8 cellular contexts compared by ENCODE assay signal in the genomic region with DNA sequence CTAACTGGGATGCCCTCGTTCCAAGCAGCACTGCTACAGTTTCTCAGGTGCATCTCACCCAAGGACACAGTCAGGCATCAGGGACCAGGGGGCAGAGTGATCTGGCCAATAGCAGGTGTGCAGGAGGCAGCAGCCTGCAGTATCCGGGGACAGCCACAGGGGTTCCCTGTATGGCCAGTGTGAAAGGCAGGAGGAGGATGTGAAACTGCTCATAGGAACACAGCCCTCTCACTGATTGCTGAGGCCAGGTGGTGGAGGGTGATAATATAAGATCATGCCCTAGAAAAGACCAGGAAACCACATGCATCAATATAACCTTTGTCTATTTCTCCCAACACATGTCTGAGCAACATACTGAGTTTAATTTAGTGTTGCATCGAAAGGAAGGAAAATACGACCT.
DNase-seq lines count a peak whose midpoint lies in the region; ATAC-seq and TF ChIP-seq lines count a peak whose summit lies in the region.

No MANE protein-coding gene starts in this region.

- peak; percentile 100 for ATAC-seq in GM18502 (IDR thresholded peaks at IDR 0.05; ENCODE audit: poor library complexity, unreplicated experiment)
- ATAC-seq in GM21723 (IDR thresholded peaks at IDR 0.05; ENCODE audit: unreplicated experiment): peak; percentile 100
- no peak for ATAC-seq in left cardiac atrium
- no peak for ATAC-seq in CD8-positive, alpha-beta T cell

- H3K4me3 ChIP-seq in brain microvascular endothelial cell (ENCODE audit: low read depth, low read length): no peak overlapping the region
- no peak overlapping the region for H3K4me3 ChIP-seq in CD8-positive, alpha-beta T cell (ENCODE audit: low read depth, low read length)

- H3K36me3 ChIP-seq in brain microvascular endothelial cell (replicated peaks): no peaks in the 10 kb centered on the region
- no peaks in the 10 kb centered on the region for H3K36me3 ChIP-seq in CD8-positive, alpha-beta T cell (ENCODE audit: insufficient read depth, low read length)

- in situ Hi-C loops in brain microvascular endothelial cell (cut with HindIII; ENCODE audit: low pct_ligation_motif_present, low sequenced_read_pairs): no loop called here

- CTCF ChIA-PET in CD8-positive, alpha-beta T cell (lab: Charles Lee): no interaction called here

- H3K27me3 Mint-ChIP-seq in CD8-positive, alpha-beta T cell (ENCODE audit: low read depth): no peaks in the 10 kb centered on the region

- intact Hi-C loops in left cardiac atrium (cut with DNase I): no loop called here
- intact Hi-C loops in CD8-positive, alpha-beta T cell (cut with DNase I, micrococcal nuclease): no loop called here

- no peaks in the 10 kb centered on the region for H3K4me1 ChIP-seq in CD8-positive, alpha-beta T cell (ENCODE audit: insufficient read depth, low read length)

- no peaks in the 10 kb centered on the region for H3K9me3 ChIP-seq in CD8-positive, alpha-beta T cell (ENCODE audit: low read length)

- no peaks in the 10 kb centered on the region for H3K27me3 ChIP-seq in brain microvascular endothelial cell (replicated peaks)
- H3K27me3 ChIP-seq in CD8-positive, alpha-beta T cell (ENCODE audit: insufficient read depth, low read length): no peaks in the 10 kb centered on the region

- H3K27ac Mint-ChIP-seq in CD8-positive, alpha-beta T cell: no peak overlapping the region

- no peaks in the 10 kb centered on the region for H3K9me3 Mint-ChIP-seq in CD8-positive, alpha-beta T cell

- peak; percentile 20 for TF ChIP-seq CTCF in brain microvascular endothelial cell (IDR thresholded peaks at IDR 0.05; ENCODE audit: low read depth, low read length, missing control alignments)
- no peak for TF ChIP-seq CTCF in CD8-positive, alpha-beta T cell (IDR thresholded peaks at IDR 0.05)

- DNase-seq in HUDEP-2 (lab: John Stamatoyannopoulos, UW; ENCODE audit: unreplicated experiment in 76 of 76) (peak in 54 of 76 experiments; percentile 4 to 73 (median 36)), brain microvascular endothelial cell (no peak), left cardiac atrium (no peak), putamen (ENCODE audit: low spot score) (no peak), amygdala (lab: John Stamatoyannopoulos, UW) (no peak)
- no peak for DNase-seq in CD8-positive, alpha-beta T cell

- H3K36me3 Mint-ChIP-seq in CD8-positive, alpha-beta T cell: peaks cover 54% of the 10 kb centered on the region

- H3K4me1 Mint-ChIP-seq in CD8-positive, alpha-beta T cell (ENCODE audit: low read depth): no peaks in the 10 kb centered on the region

- H3K4me3 Mint-ChIP-seq in CD8-positive, alpha-beta T cell: no peak overlapping the region

- POLR2A ChIA-PET in CD8-positive, alpha-beta T cell (lab: Charles Lee): no interaction called here

- no peak overlapping the region for H3K27ac ChIP-seq in brain microvascular endothelial cell
- no peak overlapping the region for H3K27ac ChIP-seq in CD8-positive, alpha-beta T cell (ENCODE audit: low read depth, low read length)

Comparison
In these comparisons a context has a peak if more than half of its experiments do, and no peak if none do; other contexts are left out.
1. ATAC-seq: peak in GM18502 (single experiment) and GM21723 (single experiment); none in left cardiac atrium (0 of 2) and CD8-positive, alpha-beta T cell (single experiment).
2. DNase-seq: peak in HUDEP-2 (54 of 76); none in brain microvascular endothelial cell (single experiment), left cardiac atrium (single experiment), CD8-positive, alpha-beta T cell (0 of 7), putamen (single experiment) and amygdala (0 of 56).